28 cellular contexts compared by ENCODE assay signal in genomic region chr22:44884562-44884961, GRCh38.
"Had no signal": no experiment of that assay in that cellular context is flagged by ENCODE, and none has a peak within 500 bp of the region (broad histone marks: within the 10 kb centered on the region; RNA-seq: fewer than 3 reads in every experiment).

No MANE protein-coding gene starts in this region.

- FAIRE-seq: TTC549 had no signal

- DNase-seq: activated CD4-positive, alpha-beta memory T cell treated with anti-CD3 and anti-CD28 coated beads, Interleukin-2, amount 10 ng/mL, durations not matched to agents 7 days and 5 days; activated CD4-positive, alpha-beta T cell treated with anti-CD3 and anti-CD28 coated beads for 1 hour; activated CD4-positive, alpha-beta T cell treated with anti-CD3 and anti-CD28 coated beads for 36 hours; activated CD4-positive, alpha-beta T cell treated with anti-CD3 and anti-CD28 coated beads for 48 hours; activated CD4-positive, alpha-beta T cell treated with anti-CD3 and anti-CD28 coated beads, Interleukin-2, amount 10 ng/mL, durations not matched to agents 7 days and 5 days; activated CD4-positive, alpha-beta T cell treated with anti-CD3 and anti-CD28 coated beads, Interleukin-2, amount 50 U/mL, for 48 hours; activated CD4-positive, CD25-positive, alpha-beta regulatory T cell; activated CD8-positive, alpha-beta memory T cell treated with anti-CD3 and anti-CD28 coated beads for 24 hours; activated CD8-positive, alpha-beta memory T cell treated with anti-CD3 and anti-CD28 coated beads, Interleukin-2, amount 10 ng/mL, durations not matched to agents 7 days and 5 days; activated CD8-positive, alpha-beta memory T cell treated with anti-CD3 and anti-CD28 coated beads, Interleukin-2, amount 50 U/mL, for 48 hours; activated CD8-positive, alpha-beta T cell treated with anti-CD3 and anti-CD28 coated beads, Interleukin-2, amount 10 ng/mL, durations not matched to agents 7 days and 5 days; activated effector memory CD4-positive, alpha-beta T cell treated with Interleukin-2 at 50 U/mL for 16 hours; activated gamma-delta T cell; activated naive CD4-positive, alpha-beta T cell treated with anti-CD3 and anti-CD28 coated beads, Interleukin-2, amount 10 ng/mL, durations not matched to agents 7 days and 5 days; activated naive CD4-positive, alpha-beta T cell treated with Interleukin-2 at 50 U/mL for 16 hours; activated naive CD8-positive, alpha-beta T cell treated with anti-CD3 and anti-CD28 coated beads, Interleukin-2, amount 50 U/mL, for 24 hours; activated T-cell treated with anti-CD3 and anti-CD28 coated beads, Interleukin-2, amount 50 U/mL, for 24 hours; activated T-cell treated with anti-CD3 and anti-CD28 coated beads, Interleukin-2, amount 50 U/mL, for 48 hours; amygdala; anterior cingulate cortex; caudate nucleus; cerebellar nuclear complex; T-helper 2 cell; T-helper 9 cell had no signal

- H3K36me3 ChIP-seq: ascending aorta, cardiac muscle cell had no signal

- H3K4me1 ChIP-seq: ascending aorta had no signal

- H3K9me3 ChIP-seq: ascending aorta had no signal

- H3K4me3 ChIP-seq: ascending aorta, cardiac muscle cell had no signal

- H3K27ac ChIP-seq: ascending aorta, cardiac muscle cell, VCaP had no signal

- H3K27me3 ChIP-seq: ascending aorta, cardiac muscle cell had no signal
